In the genomic region with DNA sequence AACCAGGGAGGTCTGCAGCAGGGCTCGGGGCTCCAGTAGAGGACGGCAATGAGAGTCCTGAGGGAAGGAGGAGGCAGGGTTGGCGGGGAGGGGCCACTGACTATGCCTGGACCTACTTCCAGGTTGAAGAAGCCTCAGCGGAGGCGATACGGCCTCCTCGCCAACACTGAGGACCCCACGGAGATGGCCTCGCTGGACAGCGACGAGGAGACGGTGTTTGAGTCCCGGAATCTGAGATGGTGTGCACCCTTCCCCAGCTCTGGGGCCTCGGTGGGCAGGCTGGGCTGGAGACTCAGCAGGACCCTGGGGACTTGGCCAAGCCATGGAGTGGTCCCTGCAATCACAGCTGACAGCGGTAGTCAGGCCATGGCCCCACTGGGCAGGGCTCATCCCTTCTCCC, we compare ENCODE assay signal across 10 cellular contexts. TPM values are rescaled to one million over a fixed set of nuclear protein-coding genes. Genes with fewer than 3 reads are reported as not detected.
DNase-seq lines count a peak whose midpoint lies in the region; ATAC-seq and TF ChIP-seq lines count a peak whose summit lies in the region.
"Had no signal": no experiment of that assay in that cellular context is flagged by ENCODE, and none has a peak within 500 bp of the region (broad histone marks: within the 10 kb centered on the region; RNA-seq: fewer than 3 reads in every experiment).

No MANE protein-coding gene starts in this region.

- peaks cover 34% of the 10 kb centered on the region for H3K4me1 Mint-ChIP-seq in HFFc6 (ENCODE audit: low read depth)
- peaks cover 38% of the 10 kb centered on the region for H3K4me1 Mint-ChIP-seq in activated naive CD8-positive, alpha-beta T cell (ENCODE audit: low read depth)
- peaks cover 28 to 35% of the 10 kb centered on the region in 2 donors for H3K4me1 Mint-ChIP-seq in natural killer cell treated with Interleukin-12 subunit alpha and Interleukin-12 subunit beta and Interleukin-15 and Interleukin-18, amount 100 ng/mL, for 72 hours (ENCODE audit: low read depth in 2 of 2)

- DNase-seq in HFFc6: no peak
- no peak for DNase-seq in natural killer cell treated with Interleukin-12 subunit alpha and Interleukin-12 subunit beta and Interleukin-15 and Interleukin-18, amount 100 ng/mL, for 72 hours (ENCODE audit: low spot score)
- DNase-seq in NCI-H1048 (lab: John Stamatoyannopoulos, UW): no peak
- DNase-seq in T1000 (lab: John Stamatoyannopoulos, UW): no peak
- DNase-seq in NCI-H524 (lab: John Stamatoyannopoulos, UW): no peak
- DNase-seq: erythroblast; NK-92 treated with Interleukin-12 subunit alpha and Interleukin-12 subunit beta, amount 100 ng/mL, for 24 hours had no signal

- H3K4me3 Mint-ChIP-seq in HFFc6: peak overlapping the region; percentile 79
- H3K4me3 Mint-ChIP-seq in activated naive CD8-positive, alpha-beta T cell: peak overlapping the region; percentile 93
- peak overlapping the region; percentile 83 for H3K4me3 Mint-ChIP-seq in natural killer cell treated with Interleukin-12 subunit alpha and Interleukin-12 subunit beta and Interleukin-15 and Interleukin-18, amount 100 ng/mL, for 72 hours

- H3K4me2 ChIP-seq in BLaER1 treated with 17β-estradiol and CSF1 and Interleukin-3, amounts not matched to agents 10 nM and 100 nM: peak overlapping the region; percentile 93 to 100 (median 99)

- H3K36me3 ChIP-seq in BLaER1 treated with 17β-estradiol and CSF1 and Interleukin-3, amounts not matched to agents 10 nM and 100 nM: peaks cover 40 to 72% (median 53%) of the 10 kb centered on the region in 11 experiments

- H3K9ac ChIP-seq in BLaER1 treated with 17β-estradiol and CSF1 and Interleukin-3, amounts not matched to agents 10 nM and 100 nM: peak overlapping the region; percentile 89 to 100 (median 99); a peak in 20 of 22 replicates

- H3K4me3 ChIP-seq in BLaER1 treated with 17β-estradiol and CSF1 and Interleukin-3, amounts not matched to agents 10 nM and 100 nM: peak overlapping the region in 8 of 10 experiments; percentile 70 to 79 (median 73); a peak in 13 of 20 replicates

- H3K4me1 ChIP-seq in BLaER1 treated with 17β-estradiol and CSF1 and Interleukin-3, amounts not matched to agents 10 nM and 100 nM: peaks cover 33 to 59% (median 48%) of the 10 kb centered on the region in 10 experiments

- TF ChIP-seq CTCF in HFFc6 (IDR thresholded peaks at IDR 0.05): no peak

- H4K20me1 ChIP-seq in BLaER1 treated with 17β-estradiol and CSF1 and Interleukin-3, amounts not matched to agents 10 nM and 100 nM: peaks cover 35 to 82% (median 70%) of the 10 kb centered on the region in 11 experiments

- H3K9me3 Mint-ChIP-seq in HFFc6: no peaks in the 10 kb centered on the region
- H3K9me3 Mint-ChIP-seq in activated naive CD8-positive, alpha-beta T cell (ENCODE audit: low read depth): no peaks in the 10 kb centered on the region
- no peaks in the 10 kb centered on the region for H3K9me3 Mint-ChIP-seq in natural killer cell treated with Interleukin-12 subunit alpha and Interleukin-12 subunit beta and Interleukin-15 and Interleukin-18, amount 100 ng/mL, for 72 hours

- peak overlapping the region; percentile 83 for H3K27ac Mint-ChIP-seq in HFFc6
- peak overlapping the region; percentile 97 for H3K27ac Mint-ChIP-seq in activated naive CD8-positive, alpha-beta T cell
- peak overlapping the region; percentile 79 to 86 for H3K27ac Mint-ChIP-seq in natural killer cell treated with Interleukin-12 subunit alpha and Interleukin-12 subunit beta and Interleukin-15 and Interleukin-18, amount 100 ng/mL, for 72 hours

- H3K27ac ChIP-seq in BLaER1 treated with 17β-estradiol and CSF1 and Interleukin-3, amounts not matched to agents 10 nM and 100 nM: peak overlapping the region in 5 of 11 experiments; percentile 92 to 99 (median 97); a peak in 7 of 22 replicates

- peaks cover 14% of the 10 kb centered on the region for H3K27me3 Mint-ChIP-seq in HFFc6 (ENCODE audit: insufficient read depth)
- no peaks in the 10 kb centered on the region for H3K27me3 Mint-ChIP-seq in activated naive CD8-positive, alpha-beta T cell
- no peaks in the 10 kb centered on the region for H3K27me3 Mint-ChIP-seq in natural killer cell treated with Interleukin-12 subunit alpha and Interleukin-12 subunit beta and Interleukin-15 and Interleukin-18, amount 100 ng/mL, for 72 hours

- H3K27me3 ChIP-seq in BLaER1 treated with 17β-estradiol and CSF1 and Interleukin-3, amounts not matched to agents 10 nM and 100 nM: no peaks in the 10 kb centered on the region; a peak in 1 of 22 replicates

- ATAC-seq in natural killer cell treated with Interleukin-12 subunit alpha and Interleukin-12 subunit beta and Interleukin-15 and Interleukin-18, amount 100 ng/mL, for 72 hours: no peak
- ATAC-seq in GM19452 (IDR thresholded peaks at IDR 0.05; ENCODE audit: unreplicated experiment): no peak

- peaks cover 28% of the 10 kb centered on the region for H3K36me3 Mint-ChIP-seq in HFFc6 (ENCODE audit: low read depth)
- peaks cover 9% of the 10 kb centered on the region for H3K36me3 Mint-ChIP-seq in activated naive CD8-positive, alpha-beta T cell
- H3K36me3 Mint-ChIP-seq in natural killer cell treated with Interleukin-12 subunit alpha and Interleukin-12 subunit beta and Interleukin-15 and Interleukin-18, amount 100 ng/mL, for 72 hours: peaks cover 9% of the 10 kb centered on the region

- H3K9me3 ChIP-seq in BLaER1 treated with 17β-estradiol and CSF1 and Interleukin-3, amounts not matched to agents 10 nM and 100 nM (replicated peaks in 1 of 11): no peaks in the 10 kb centered on the region

RNA-seq across cellular contexts. Expression of a gene that starts 1.7 kb away (rescaled TPM):
- total RNA-seq in HFFc6 (2021; fragmentation: NEBNext Ultra II Directional; extraction: Animal tissue kit (Norgen Biotek cat#: 25700)): 10 to 100 TPM; 54.2 to 77.6 (median 63.8) TPM
- 10 to 100 TPM; 59.5 to 94.2 TPM for total RNA-seq in natural killer cell treated with Interleukin-12 subunit alpha and Interleukin-12 subunit beta and Interleukin-15 and Interleukin-18, amount 100 ng/mL, for 72 hours

RNA-seq across cellular contexts. Expression of a gene that starts 7.9 kb away (rescaled TPM):
- 100 to 1,000 TPM; 160 to 243 (median 190) TPM for total RNA-seq in HFFc6 (2021; fragmentation: NEBNext Ultra II Directional; extraction: Animal tissue kit (Norgen Biotek cat#: 25700))
- total RNA-seq in natural killer cell treated with Interleukin-12 subunit alpha and Interleukin-12 subunit beta and Interleukin-15 and Interleukin-18, amount 100 ng/mL, for 72 hours: 100 to 1,000 TPM; 226 to 251 TPM

RNA-seq across cellular contexts. Expression of a gene that starts 8.6 kb away (rescaled TPM):
- not detected for total RNA-seq in HFFc6 (2021; fragmentation: NEBNext Ultra II Directional; extraction: Animal tissue kit (Norgen Biotek cat#: 25700))
- total RNA-seq in natural killer cell treated with Interleukin-12 subunit alpha and Interleukin-12 subunit beta and Interleukin-15 and Interleukin-18, amount 100 ng/mL, for 72 hours: not detected

RNA-seq across cellular contexts. Expression of a gene that starts 28.7 kb away (rescaled TPM):
- 10 to 100 TPM; 58.4 to 73.3 (median 67.4) TPM for total RNA-seq in HFFc6 (2021; fragmentation: NEBNext Ultra II Directional; extraction: Animal tissue kit (Norgen Biotek cat#: 25700))
- 10 to 100 TPM; 85.9 to 88.3 TPM for total RNA-seq in natural killer cell treated with Interleukin-12 subunit alpha and Interleukin-12 subunit beta and Interleukin-15 and Interleukin-18, amount 100 ng/mL, for 72 hours

RNA-seq across cellular contexts. Expression of a gene that starts 35.5 kb away (rescaled TPM):
- 100 to 1,000 TPM; 190 to 243 (median 217) TPM for total RNA-seq in HFFc6 (2021; fragmentation: NEBNext Ultra II Directional; extraction: Animal tissue kit (Norgen Biotek cat#: 25700))
- total RNA-seq in natural killer cell treated with Interleukin-12 subunit alpha and Interleukin-12 subunit beta and Interleukin-15 and Interleukin-18, amount 100 ng/mL, for 72 hours: 100 to 1,000 TPM; 163 to 215 TPM
